10 cellular contexts compared by ENCODE assay signal in genomic region chr1:220770245-220770913, GRCh38.
DNase-seq lines count a peak whose midpoint lies in the region; ATAC-seq lines count a peak whose summit lies in the region.
"Had no signal": no experiment of that assay in that cellular context is flagged by ENCODE, and none has a peak within 500 bp of the region (broad histone marks: within the 10 kb centered on the region; RNA-seq: fewer than 3 reads in every experiment).

No MANE protein-coding gene starts in this region.

- DNase-seq in islet precursor cell, result peak; percentile 60
- no peak for DNase-seq in cerebellar cortex (ENCODE audit: low spot score)
- no peak for DNase-seq in amygdala (lab: John Stamatoyannopoulos, UW)
- no peak for DNase-seq in activated CD4-positive, CD25-positive, alpha-beta regulatory T cell (lab: John Stamatoyannopoulos, UW)
- no peak for DNase-seq in NK-92 (lab: John Stamatoyannopoulos, UW; ENCODE audit: unreplicated experiment)
- DNase-seq: DMS79, NCI-H510A treated with DMSO at 0.1 percent for 48 hours had no signal

- ATAC-seq in GM18520 (IDR thresholded peaks at IDR 0.05; ENCODE audit: unreplicated experiment), result peak; percentile 33
- peak; percentile 76 for ATAC-seq in GM21528 (IDR thresholded peaks at IDR 0.05; ENCODE audit: low FRiP score, unreplicated experiment)
- peak; percentile 61 for ATAC-seq in HG03159 (IDR thresholded peaks at IDR 0.05; ENCODE audit: unreplicated experiment)
